ENCODE assay signal across 8 cellular contexts in the genomic region with DNA sequence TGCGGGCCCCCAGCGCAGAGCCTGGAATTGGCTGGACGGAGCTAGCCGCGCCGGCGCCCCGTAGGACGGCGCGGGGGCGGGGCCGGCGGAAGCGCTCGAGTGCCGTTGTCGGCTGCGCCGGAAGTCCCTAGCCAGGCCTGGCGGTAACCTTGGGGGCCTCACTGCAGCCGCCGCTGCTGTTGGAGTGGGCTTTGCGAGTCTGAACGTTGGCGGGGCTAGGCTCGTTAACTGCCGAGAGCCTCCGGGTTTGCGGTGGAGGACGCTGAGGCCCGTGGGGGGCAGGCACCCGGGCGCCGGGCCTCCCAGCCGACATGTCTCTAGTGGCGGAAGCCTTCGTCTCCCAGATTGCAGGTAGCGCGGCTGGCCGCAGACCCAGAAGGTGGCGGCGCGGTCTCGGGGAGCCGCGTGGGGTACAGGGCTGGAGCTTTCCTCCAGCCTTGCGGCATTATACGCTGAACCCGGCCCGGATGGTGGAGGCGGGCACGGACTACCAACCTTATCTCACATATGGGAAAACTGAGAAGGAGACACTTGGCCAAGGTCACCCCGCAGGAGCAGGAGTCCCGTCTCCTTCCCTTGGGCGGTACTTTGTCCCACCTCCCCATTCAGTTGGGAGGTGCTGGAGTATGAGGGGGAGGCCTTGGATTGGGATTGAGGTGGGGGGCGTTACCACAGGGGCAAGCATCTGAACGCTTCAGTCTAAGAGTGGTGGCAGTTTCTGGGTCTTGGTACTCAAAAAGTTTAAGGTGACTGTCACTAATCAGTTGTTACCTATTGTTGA. TPM values are rescaled to one million over a fixed set of nuclear protein-coding genes. Genes with fewer than 3 reads are reported as not detected.
DNase-seq lines count a peak whose midpoint lies in the region; ATAC-seq and TF ChIP-seq lines count a peak whose summit lies in the region.

TSS of gene MTX2 (plus strand) at position 124 of the 781 bp plus-strand sequence. CDS start at position 312, 188 bp downstream.

- H3K27me3 ChIP-seq in HUES64 (ENCODE audit: insufficient read depth, low read length) = peaks cover 20% of the 10 kb centered on the region

- H2AFZ ChIP-seq in OCI-LY7 (ENCODE audit: low read length) = peak within 1 kb of the TSS; percentile 84

- H3K9me2 ChIP-seq in OCI-LY7 (ENCODE audit: insufficient read depth, low read length) = no peaks in the 10 kb centered on the region

- under 1% methylated on average over 56 of the region's 58 CpGs for WGBS in HUES64

- 0 out of 2 replicates have a peak, but pooled peaks cover 8% of the 10 kb centered on the region for H4K20me1 ChIP-seq in OCI-LY7 (ENCODE audit: insufficient read depth, low read length)

- peak; percentile 93 for DNase-seq in DMS 273 (lab: John Stamatoyannopoulos, UW; ENCODE audit: unreplicated experiment)
- DNase-seq in OCI-LY7 (ENCODE audit: low spot score) = peak; percentile 86
- peak; percentile 45 for DNase-seq in activated T-cell treated with anti-CD3 and anti-CD28 coated beads for 1 hour (ENCODE audit: low read depth)
- peak; percentile 77 for DNase-seq in epithelial cell of esophagus (ENCODE audit: low read depth)
- DNase-seq in mucosa of gallbladder (ENCODE audit: low spot score) = peak; percentile 59
- peak; percentile 82 for DNase-seq in stimulated activated CD8-positive, alpha-beta memory T cell treated with anti-CD3 and anti-CD28 coated beads, Interleukin-4, amount 100 ng/mL, for 48 hours

- peak within 1 kb of the TSS; percentile 100 for H3K4me3 ChIP-seq in HUES64 (ENCODE audit: low read length)
- H3K4me3 ChIP-seq in OCI-LY7 (ENCODE audit: low read depth, low read length, poor library complexity, severe bottlenecking) = peak within 1 kb of the TSS; percentile 97
- H3K4me3 ChIP-seq in epithelial cell of esophagus (ENCODE audit: low read length) = peak within 1 kb of the TSS; percentile 96

- no TSS peak for BruUV-seq in OCI-LY7 (replicated peaks; lab: Mats Ljungman, UMichigan)

- peak within 1 kb of the TSS; percentile 79 for H3K4me2 ChIP-seq in OCI-LY7 (ENCODE audit: low read length)

- CTCF ChIA-PET in OCI-LY7 (lab: Charles Lee; ENCODE audit: unreplicated experiment) = interaction anchor here (0.6 kb wide), 1 partner anchor 1081 kb away, joined by 4 read pairs; no protein-coding TSS in a partner anchor

- H3K9me3 ChIP-seq in HUES64 (ENCODE audit: insufficient read depth, low read depth, low read length) = no peaks in the 10 kb centered on the region
- H3K9me3 ChIP-seq in OCI-LY7 (ENCODE audit: low read length) = peaks cover 4% of the 10 kb centered on the region; the same call in 1 of the 2 replicates

- H3K36me3 ChIP-seq in HUES64 (ENCODE audit: insufficient read depth, low read length) = 0 out of 2 replicates have a peak, but pooled peaks cover 5% of the 10 kb centered on the region
- peaks cover 5% of the 10 kb centered on the region for H3K36me3 ChIP-seq in OCI-LY7 (ENCODE audit: insufficient read depth, low read length)

- ATAC-seq in GM21423 (IDR thresholded peaks at IDR 0.05; ENCODE audit: unreplicated experiment) = peak; percentile 98

- intact Hi-C loops in OCI-LY7 (cut with micrococcal nuclease; ENCODE audit: unreplicated experiment) = loop anchor here (10.0 kb wide), 1 partner anchor 265 kb away; the partner anchor contains the start of gene LNPK

- H3K4me1 ChIP-seq in HUES64 (ENCODE audit: insufficient read depth, low read length) (peaks cover 5% of the 10 kb centered on the region; the same call in 1 of the 2 replicates), OCI-LY7 (ENCODE audit: insufficient read depth, low read length, poor library complexity, severe bottlenecking) (peaks cover 8% of the 10 kb centered on the region)

- TF ChIP-seq CTCF in OCI-LY7 (conservative IDR thresholded peaks at IDR 0.05; ENCODE audit: low read length) (peak; percentile 28; the same call in 1 of the 2 replicates), epithelial cell of esophagus (IDR thresholded peaks at IDR 0.05; ENCODE audit: insufficient read depth, low read depth, low read length, missing control alignments) (peak; percentile 11)

- H3K79me2 ChIP-seq in OCI-LY7 (ENCODE audit: insufficient read depth, low read depth, low read length) = peaks cover 39% of the 10 kb centered on the region

- POLR2A ChIA-PET in OCI-LY7 (lab: Charles Lee) = interaction anchor here (0.6 to 1.0 kb wide), 2 partner anchors 13 to 1663 kb away, joined by 3 to 7 read pairs; no protein-coding TSS in a partner anchor

- H3K27ac ChIP-seq in HUES64 (ENCODE audit: low read depth, low read length) (peak within 1 kb of the TSS; percentile 96), OCI-LY7 (ENCODE audit: low read depth, low read length, poor library complexity, severe bottlenecking) (peak within 1 kb of the TSS; percentile 76)

- peak within 1 kb of the TSS; percentile 94 for H3K9ac ChIP-seq in HUES64 (ENCODE audit: low read depth, low read length)

RNA-seq across cellular contexts. Expression of gene MTX2, which starts in this region (rescaled TPM):
- polyA plus RNA-seq in HUES64 (2013, experiment 1 of 2) = 42.1 TPM
- polyA plus RNA-seq in HUES64 (2013, experiment 2 of 2) = 51.6 TPM
- total RNA-seq in OCI-LY7 (2014; rRNA removed; shearing (Covaris generic)) = 36.8 and 71.3 TPM in 2 replicates
- total RNA-seq in OCI-LY7 (2022) (31.9 and 33.2 TPM in 2 replicates), mucosa of gallbladder (22.3 TPM)

Comparison
In these comparisons a context has a peak if more than half of its experiments do, and no peak if none do; other contexts are left out.
1. Peak in every context shown above with its lines: DNase-seq, ATAC-seq, H3K4me3 ChIP-seq and H3K27ac ChIP-seq.